ENCODE assay signal across 1 cellular context in genomic region chr12:98456583-98457573, GRCh38.
TF ChIP-seq lines count a peak whose summit lies in the region.

No MANE protein-coding gene starts in this region.

TF ChIP-seq in K562, 482 proteins besides CTCF, POLR2A, EP300 and RAD21 (continued from another document):
- no peak for TF ChIP-seq AFF1 (IDR thresholded peaks at IDR 0.05; ENCODE audit: low read depth in 1 of 2, partially characterized antibody in 2 of 2)
- peak; percentile 69 for TF ChIP-seq EGR1 (conservative IDR thresholded peaks at IDR 0.05)
- no peak for TF ChIP-seq ZNF354B (CRISPR knock-in tag; IDR thresholded peaks at IDR 0.05)
- 0 out of 2 replicates have a peak, but pooled peaks have one; percentile 25 for TF ChIP-seq CTBP1 (IDR thresholded peaks at IDR 0.05; ENCODE audit: borderline replicate concordance)
- TF ChIP-seq ZNF583 (CRISPR knock-in tag; IDR thresholded peaks at IDR 0.05), result no peak
- TF ChIP-seq POLR2G (IDR thresholded peaks at IDR 0.05; ENCODE audit: low read depth, low read length), result no peak
- TF ChIP-seq HNRNPLL (IDR thresholded peaks at IDR 0.05; ENCODE audit: low read depth, low read length, poor library complexity, severe bottlenecking), result peak; percentile 30
- TF ChIP-seq ZFP91 (CRISPR knock-in tag; IDR thresholded peaks at IDR 0.05), result no peak
- no peak for TF ChIP-seq HNRNPH1 (optimal IDR thresholded peaks at IDR 0.05; ENCODE audit: low read depth, low read length)
- peak; percentile 70 to 73; a peak in 2 of 4 replicates for TF ChIP-seq NRF1 (conservative IDR thresholded peaks at IDR 0.05 in 1 of 2, IDR thresholded peaks at IDR 0.05 in 1 of 2)
- 0 out of 4 replicates have a peak, but pooled peaks of 1 of the 2 experiments have one; percentile 27 for TF ChIP-seq UBTF (IDR thresholded peaks at IDR 0.05; ENCODE audit: borderline replicate concordance in 1 of 2, low read depth in 2 of 2, low read length in 2 of 2)
- TF ChIP-seq NR2C1 (IDR thresholded peaks at IDR 0.05), result no peak
- no peak for TF ChIP-seq NR2C1 (tag; IDR thresholded peaks at IDR 0.05)
- no peak for TF ChIP-seq ATF4 (CRISPR knock-in tag; IDR thresholded peaks at IDR 0.05)
- peak; percentile 57; the same call in 1 of the 2 replicates for TF ChIP-seq ZNF263 (CRISPR knock-in tag; IDR thresholded peaks at IDR 0.05; ENCODE audit: borderline replicate concordance)
- TF ChIP-seq ZNF512 (tag; IDR thresholded peaks at IDR 0.05), result peak; percentile 23; the same call in 1 of the 2 replicates
- TF ChIP-seq FIP1L1 (IDR thresholded peaks at IDR 0.05; ENCODE audit: low read depth, low read length, poor library complexity, severe bottlenecking), result no peak
- no peak for TF ChIP-seq RFX5 (IDR thresholded peaks at IDR 0.05; ENCODE audit: low read depth, low read length)
- TF ChIP-seq E2F3 (CRISPR knock-in tag; IDR thresholded peaks at IDR 0.05), result no peak
- no peak for TF ChIP-seq ATF1 (CRISPR knock-in tag; IDR thresholded peaks at IDR 0.05)
- TF ChIP-seq ATF1 (tag; IDR thresholded peaks at IDR 0.05), result peak; percentile 45; the same call in 1 of the 2 replicates
- TF ChIP-seq PHF8 (IDR thresholded peaks at IDR 0.05; ENCODE audit: borderline replicate concordance, low read length), result no peak
